ENCODE assay signal across 1 cellular context in the genomic region with DNA sequence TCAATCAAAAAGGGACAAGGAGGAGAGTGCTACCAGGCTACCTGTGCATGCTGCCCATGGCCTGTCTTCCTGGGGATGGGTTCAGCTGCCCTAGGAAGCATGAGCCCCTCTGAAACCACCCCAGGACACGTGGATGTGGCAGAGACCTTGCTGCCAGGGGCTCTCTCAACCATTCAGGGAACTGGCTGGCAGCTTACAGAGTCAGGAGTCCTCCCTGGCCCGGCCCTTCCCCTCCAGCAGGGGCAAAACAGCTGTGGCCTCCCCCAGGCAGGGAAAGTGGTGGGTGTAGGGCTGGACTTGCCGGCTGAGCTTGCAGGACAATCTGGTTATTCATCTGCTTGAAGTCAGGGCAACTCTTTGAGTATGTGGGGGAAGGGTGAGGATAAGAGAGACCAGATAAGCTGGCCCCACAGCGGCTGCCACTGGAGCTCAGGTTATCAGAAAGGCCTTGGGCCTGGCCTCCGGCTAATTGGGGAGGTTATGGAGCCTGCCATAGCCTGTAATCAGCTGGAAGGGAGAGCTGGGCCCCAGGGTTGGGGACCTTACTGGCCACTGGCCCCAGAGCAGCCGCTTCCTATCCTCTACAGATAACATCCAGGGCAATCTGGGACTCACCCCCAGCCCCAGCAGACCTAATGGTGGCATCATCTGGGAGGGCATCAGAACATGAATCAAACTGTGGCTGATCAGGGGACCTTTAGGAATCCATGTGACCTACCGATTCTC.
TF ChIP-seq lines count a peak whose summit lies in the region.

No MANE protein-coding gene starts in this region.

TF ChIP-seq in HepG2, 621 proteins besides CTCF, POLR2A, EP300 and RAD21 (continued from another document and continues in another):
- no peak for TF ChIP-seq TEF (CRISPR knock-in tag; IDR thresholded peaks at IDR 0.05)
- TF ChIP-seq, protein P1, sequence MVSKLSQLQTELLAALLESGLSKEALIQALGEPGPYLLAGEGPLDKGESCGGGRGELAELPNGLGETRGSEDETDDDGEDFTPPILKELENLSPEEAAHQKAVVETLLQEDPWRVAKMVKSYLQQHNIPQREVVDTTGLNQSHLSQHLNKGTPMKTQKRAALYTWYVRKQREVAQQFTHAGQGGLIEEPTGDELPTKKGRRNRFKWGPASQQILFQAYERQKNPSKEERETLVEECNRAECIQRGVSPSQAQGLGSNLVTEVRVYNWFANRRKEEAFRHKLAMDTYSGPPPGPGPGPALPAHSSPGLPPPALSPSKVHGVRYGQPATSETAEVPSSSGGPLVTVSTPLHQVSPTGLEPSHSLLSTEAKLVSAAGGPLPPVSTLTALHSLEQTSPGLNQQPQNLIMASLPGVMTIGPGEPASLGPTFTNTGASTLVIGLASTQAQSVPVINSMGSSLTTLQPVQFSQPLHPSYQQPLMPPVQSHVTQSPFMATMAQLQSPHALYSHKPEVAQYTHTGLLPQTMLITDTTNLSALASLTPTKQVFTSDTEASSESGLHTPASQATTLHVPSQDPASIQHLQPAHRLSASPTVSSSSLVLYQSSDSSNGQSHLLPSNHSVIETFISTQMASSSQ (IDR thresholded peaks at IDR 0.05; ENCODE audit: low read depth): no peak
- TF ChIP-seq, protein P1 (CRISPR knock-in tag; IDR thresholded peaks at IDR 0.05; ENCODE audit: borderline replicate concordance): peak; percentile 95
- TF ChIP-seq U2AF1 (optimal IDR thresholded peaks at IDR 0.05; ENCODE audit: low read depth, low read length): peak; percentile 90
- TF ChIP-seq REL (CRISPR knock-in tag; conservative IDR thresholded peaks at IDR 0.05): no peak
- TF ChIP-seq CCAR2 (optimal IDR thresholded peaks at IDR 0.05; ENCODE audit: low read depth, low read length): peak; percentile 71
- TF ChIP-seq SUZ12 (IDR thresholded peaks at IDR 0.05; ENCODE audit: low read depth, low read length): no peak
- TF ChIP-seq RARA (CRISPR knock-in tag; IDR thresholded peaks at IDR 0.05): no peak
- TF ChIP-seq, protein P2, sequence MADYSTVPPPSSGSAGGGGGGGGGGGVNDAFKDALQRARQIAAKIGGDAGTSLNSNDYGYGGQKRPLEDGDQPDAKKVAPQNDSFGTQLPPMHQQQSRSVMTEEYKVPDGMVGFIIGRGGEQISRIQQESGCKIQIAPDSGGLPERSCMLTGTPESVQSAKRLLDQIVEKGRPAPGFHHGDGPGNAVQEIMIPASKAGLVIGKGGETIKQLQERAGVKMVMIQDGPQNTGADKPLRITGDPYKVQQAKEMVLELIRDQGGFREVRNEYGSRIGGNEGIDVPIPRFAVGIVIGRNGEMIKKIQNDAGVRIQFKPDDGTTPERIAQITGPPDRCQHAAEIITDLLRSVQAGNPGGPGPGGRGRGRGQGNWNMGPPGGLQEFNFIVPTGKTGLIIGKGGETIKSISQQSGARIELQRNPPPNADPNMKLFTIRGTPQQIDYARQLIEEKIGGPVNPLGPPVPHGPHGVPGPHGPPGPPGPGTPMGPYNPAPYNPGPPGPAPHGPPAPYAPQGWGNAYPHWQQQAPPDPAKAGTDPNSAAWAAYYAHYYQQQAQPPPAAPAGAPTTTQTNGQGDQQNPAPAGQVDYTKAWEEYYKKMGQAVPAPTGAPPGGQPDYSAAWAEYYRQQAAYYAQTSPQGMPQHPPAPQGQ (CRISPR knock-in tag; IDR thresholded peaks at IDR 0.05; ENCODE audit: borderline replicate concordance): no peak
- no peak for TF ChIP-seq KMT2A (CRISPR knock-in tag; IDR thresholded peaks at IDR 0.05)
- no peak; the same call in 1 of the 2 replicates for TF ChIP-seq ZNF629 (CRISPR knock-in tag; conservative IDR thresholded peaks at IDR 0.05)
- TF ChIP-seq ZNF841 (CRISPR knock-in tag; IDR thresholded peaks at IDR 0.05; ENCODE audit: borderline replicate concordance): no peak
- TF ChIP-seq PHF21A (CRISPR knock-in tag; IDR thresholded peaks at IDR 0.05): peak; percentile 99
- TF ChIP-seq ERF (CRISPR knock-in tag; IDR thresholded peaks at IDR 0.05): 0 out of 2 replicates have a peak, but pooled peaks have one; percentile 16
- no peak for TF ChIP-seq NONO (IDR thresholded peaks at IDR 0.05)
- peak; percentile 89 for TF ChIP-seq NONO (CRISPR knock-in tag; conservative IDR thresholded peaks at IDR 0.05)
- no peak for TF ChIP-seq MATR3 (CRISPR knock-in tag; IDR thresholded peaks at IDR 0.05)
- peak; percentile 91 for TF ChIP-seq ZNF710 (CRISPR knock-in tag; IDR thresholded peaks at IDR 0.05; ENCODE audit: borderline replicate concordance)
- peak; percentile 92 for TF ChIP-seq MTA1 (CRISPR knock-in tag; IDR thresholded peaks at IDR 0.05; ENCODE audit: borderline replicate concordance)
- TF ChIP-seq ZNF18 (CRISPR knock-in tag; IDR thresholded peaks at IDR 0.05; ENCODE audit: insufficient replicate concordance): no peak
- peak; percentile 49; the same call in 1 of the 2 replicates for TF ChIP-seq ZIK1 (CRISPR knock-in tag; IDR thresholded peaks at IDR 0.05; ENCODE audit: borderline replicate concordance, low read depth)
- no peak for TF ChIP-seq KLF13 (CRISPR knock-in tag; IDR thresholded peaks at IDR 0.05)
- no peak for TF ChIP-seq SRY (CRISPR knock-in tag; IDR thresholded peaks at IDR 0.05)
- peak; percentile 62 for TF ChIP-seq POLR2G (IDR thresholded peaks at IDR 0.05; ENCODE audit: low read depth, low read length)
- peak; percentile 71; the same call in 1 of the 2 replicates for TF ChIP-seq RFXAP (CRISPR knock-in tag; IDR thresholded peaks at IDR 0.05; ENCODE audit: borderline replicate concordance)
- TF ChIP-seq ZNF776 (CRISPR knock-in tag; IDR thresholded peaks at IDR 0.05): no peak; the same call in 1 of the 2 replicates
- TF ChIP-seq KDM5B (CRISPR knock-in tag; IDR thresholded peaks at IDR 0.05; ENCODE audit: borderline replicate concordance): peak; percentile 55; the same call in 1 of the 2 replicates
- TF ChIP-seq, protein P3, sequence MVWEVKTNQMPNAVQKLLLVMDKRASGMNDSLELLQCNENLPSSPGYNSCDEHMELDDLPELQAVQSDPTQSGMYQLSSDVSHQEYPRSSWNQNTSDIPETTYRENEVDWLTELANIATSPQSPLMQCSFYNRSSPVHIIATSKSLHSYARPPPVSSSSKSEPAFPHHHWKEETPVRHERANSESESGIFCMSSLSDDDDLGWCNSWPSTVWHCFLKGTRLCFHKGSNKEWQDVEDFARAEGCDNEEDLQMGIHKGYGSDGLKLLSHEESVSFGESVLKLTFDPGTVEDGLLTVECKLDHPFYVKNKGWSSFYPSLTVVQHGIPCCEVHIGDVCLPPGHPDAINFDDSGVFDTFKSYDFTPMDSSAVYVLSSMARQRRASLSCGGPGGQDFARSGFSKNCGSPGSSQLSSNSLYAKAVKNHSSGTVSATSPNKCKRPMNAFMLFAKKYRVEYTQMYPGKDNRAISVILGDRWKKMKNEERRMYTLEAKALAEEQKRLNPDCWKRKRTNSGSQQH (CRISPR knock-in tag; IDR thresholded peaks at IDR 0.05; ENCODE audit: low read depth): no peak
- TF ChIP-seq ZNF75D (CRISPR knock-in tag; IDR thresholded peaks at IDR 0.05; ENCODE audit: borderline replicate concordance): no peak
- no peak for TF ChIP-seq BRCA1 (CRISPR knock-in tag; IDR thresholded peaks at IDR 0.05)
- TF ChIP-seq CENPX (CRISPR knock-in tag; IDR thresholded peaks at IDR 0.05): no peak
- TF ChIP-seq ZBTB42 (CRISPR knock-in tag; IDR thresholded peaks at IDR 0.05): no peak
- TF ChIP-seq ZNF124 (CRISPR knock-in tag; IDR thresholded peaks at IDR 0.05): peak; percentile 75
- TF ChIP-seq ATF6 (CRISPR knock-in tag; conservative IDR thresholded peaks at IDR 0.05): no peak
- no peak; the same call in 1 of the 2 replicates for TF ChIP-seq ESRRA (CRISPR knock-in tag; IDR thresholded peaks at IDR 0.05; ENCODE audit: low read depth)
- TF ChIP-seq CREB1 (IDR thresholded peaks at IDR 0.05): no peak
- TF ChIP-seq CREB1 (CRISPR knock-in tag; IDR thresholded peaks at IDR 0.05): no peak
- no peak for TF ChIP-seq CBX2 (IDR thresholded peaks at IDR 0.05; ENCODE audit: low read depth, low read length)
- no peak for TF ChIP-seq CBX2 (CRISPR knock-in tag; IDR thresholded peaks at IDR 0.05; ENCODE audit: low read depth)
- TF ChIP-seq, protein P4, sequence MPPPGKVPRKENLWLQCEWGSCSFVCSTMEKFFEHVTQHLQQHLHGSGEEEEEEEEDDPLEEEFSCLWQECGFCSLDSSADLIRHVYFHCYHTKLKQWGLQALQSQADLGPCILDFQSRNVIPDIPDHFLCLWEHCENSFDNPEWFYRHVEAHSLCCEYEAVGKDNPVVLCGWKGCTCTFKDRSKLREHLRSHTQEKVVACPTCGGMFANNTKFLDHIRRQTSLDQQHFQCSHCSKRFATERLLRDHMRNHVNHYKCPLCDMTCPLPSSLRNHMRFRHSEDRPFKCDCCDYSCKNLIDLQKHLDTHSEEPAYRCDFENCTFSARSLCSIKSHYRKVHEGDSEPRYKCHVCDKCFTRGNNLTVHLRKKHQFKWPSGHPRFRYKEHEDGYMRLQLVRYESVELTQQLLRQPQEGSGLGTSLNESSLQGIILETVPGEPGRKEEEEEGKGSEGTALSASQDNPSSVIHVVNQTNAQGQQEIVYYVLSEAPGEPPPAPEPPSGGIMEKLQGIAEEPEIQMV (CRISPR knock-in tag; IDR thresholded peaks at IDR 0.05; ENCODE audit: low read depth): peak; percentile 45; the same call in 1 of the 2 replicates
- no peak; the same call in 1 of the 2 replicates for TF ChIP-seq ZNF317 (CRISPR knock-in tag; IDR thresholded peaks at IDR 0.05)
- TF ChIP-seq NCOA1 (CRISPR knock-in tag; IDR thresholded peaks at IDR 0.05): 0 out of 2 replicates have a peak, but pooled peaks have one; percentile 72
- peak; percentile 78; the same call in 1 of the 2 replicates for TF ChIP-seq ZNF616 (CRISPR knock-in tag; IDR thresholded peaks at IDR 0.05; ENCODE audit: low read depth)
- TF ChIP-seq GATAD1 (CRISPR knock-in tag; IDR thresholded peaks at IDR 0.05): no peak
- TF ChIP-seq ZNF569 (CRISPR knock-in tag; IDR thresholded peaks at IDR 0.05; ENCODE audit: borderline replicate concordance): no peak
- 0 out of 2 replicates have a peak, but pooled peaks have one; percentile 3 for TF ChIP-seq SAFB2 (CRISPR knock-in tag; IDR thresholded peaks at IDR 0.05; ENCODE audit: borderline replicate concordance, low read depth)
- peak; percentile 14; the same call in 1 of the 2 replicates for TF ChIP-seq BORCS8-MEF2B (CRISPR knock-in tag; IDR thresholded peaks at IDR 0.05)
